ENCODE assay signal across 1 cellular context in the genomic region with DNA sequence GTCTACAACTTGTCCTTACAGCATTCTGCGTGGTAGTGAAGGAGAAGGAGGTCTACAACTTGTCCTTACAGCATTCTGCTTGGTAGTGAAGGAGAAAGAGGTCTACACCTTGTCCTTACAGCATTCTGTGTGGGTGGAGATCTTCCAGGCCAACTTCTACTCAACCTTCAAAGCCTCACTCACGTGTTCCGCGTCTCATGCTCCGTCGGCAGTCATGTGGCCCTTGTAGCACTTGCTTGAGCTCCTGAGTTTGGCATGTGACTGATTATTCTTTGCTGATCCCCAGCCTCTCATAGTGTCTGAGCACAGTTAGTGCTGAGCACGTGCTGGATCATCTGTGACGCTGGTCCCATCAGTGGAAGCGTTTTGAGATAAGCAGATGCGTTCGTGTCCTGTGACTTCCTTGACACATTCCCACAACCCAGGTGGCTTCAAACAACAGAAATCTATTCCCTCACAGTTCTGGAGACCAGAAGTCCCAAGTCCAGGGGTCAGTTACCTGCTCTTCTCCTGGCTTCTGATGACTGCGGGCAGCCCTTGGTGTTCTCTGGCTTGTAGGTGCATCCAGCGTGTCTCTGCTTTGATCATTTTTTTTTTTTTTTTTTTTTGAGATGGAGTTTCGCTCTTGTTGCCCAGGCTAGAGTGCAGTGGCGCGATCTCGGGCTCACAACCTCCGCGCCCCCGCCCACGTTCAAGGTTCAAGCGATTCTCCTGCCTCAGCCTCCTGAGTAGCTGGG.
TF ChIP-seq lines count a peak whose summit lies in the region.

No MANE protein-coding gene starts in this region.

TF ChIP-seq in liver, 16 proteins besides CTCF, POLR2A, EP300 and RAD21 (continued from another document):
- peak; percentile 28 for TF ChIP-seq FOXA1 (IDR thresholded peaks at IDR 0.05)
- peak; percentile 57 for TF ChIP-seq NR2F2 (IDR thresholded peaks at IDR 0.05)
- TF ChIP-seq, protein P1, sequence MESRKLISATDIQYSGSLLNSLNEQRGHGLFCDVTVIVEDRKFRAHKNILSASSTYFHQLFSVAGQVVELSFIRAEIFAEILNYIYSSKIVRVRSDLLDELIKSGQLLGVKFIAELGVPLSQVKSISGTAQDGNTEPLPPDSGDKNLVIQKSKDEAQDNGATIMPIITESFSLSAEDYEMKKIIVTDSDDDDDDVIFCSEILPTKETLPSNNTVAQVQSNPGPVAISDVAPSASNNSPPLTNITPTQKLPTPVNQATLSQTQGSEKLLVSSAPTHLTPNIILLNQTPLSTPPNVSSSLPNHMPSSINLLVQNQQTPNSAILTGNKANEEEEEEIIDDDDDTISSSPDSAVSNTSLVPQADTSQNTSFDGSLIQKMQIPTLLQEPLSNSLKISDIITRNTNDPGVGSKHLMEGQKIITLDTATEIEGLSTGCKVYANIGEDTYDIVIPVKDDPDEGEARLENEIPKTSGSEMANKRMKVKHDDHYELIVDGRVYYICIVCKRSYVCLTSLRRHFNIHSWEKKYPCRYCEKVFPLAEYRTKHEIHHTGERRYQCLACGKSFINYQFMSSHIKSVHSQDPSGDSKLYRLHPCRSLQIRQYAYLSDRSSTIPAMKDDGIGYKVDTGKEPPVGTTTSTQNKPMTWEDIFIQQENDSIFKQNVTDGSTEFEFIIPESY (IDR thresholded peaks at IDR 0.05), result peak; percentile 66
- peak; percentile 88 for TF ChIP-seq SP1 (IDR thresholded peaks at IDR 0.05)
- TF ChIP-seq, protein P2, sequence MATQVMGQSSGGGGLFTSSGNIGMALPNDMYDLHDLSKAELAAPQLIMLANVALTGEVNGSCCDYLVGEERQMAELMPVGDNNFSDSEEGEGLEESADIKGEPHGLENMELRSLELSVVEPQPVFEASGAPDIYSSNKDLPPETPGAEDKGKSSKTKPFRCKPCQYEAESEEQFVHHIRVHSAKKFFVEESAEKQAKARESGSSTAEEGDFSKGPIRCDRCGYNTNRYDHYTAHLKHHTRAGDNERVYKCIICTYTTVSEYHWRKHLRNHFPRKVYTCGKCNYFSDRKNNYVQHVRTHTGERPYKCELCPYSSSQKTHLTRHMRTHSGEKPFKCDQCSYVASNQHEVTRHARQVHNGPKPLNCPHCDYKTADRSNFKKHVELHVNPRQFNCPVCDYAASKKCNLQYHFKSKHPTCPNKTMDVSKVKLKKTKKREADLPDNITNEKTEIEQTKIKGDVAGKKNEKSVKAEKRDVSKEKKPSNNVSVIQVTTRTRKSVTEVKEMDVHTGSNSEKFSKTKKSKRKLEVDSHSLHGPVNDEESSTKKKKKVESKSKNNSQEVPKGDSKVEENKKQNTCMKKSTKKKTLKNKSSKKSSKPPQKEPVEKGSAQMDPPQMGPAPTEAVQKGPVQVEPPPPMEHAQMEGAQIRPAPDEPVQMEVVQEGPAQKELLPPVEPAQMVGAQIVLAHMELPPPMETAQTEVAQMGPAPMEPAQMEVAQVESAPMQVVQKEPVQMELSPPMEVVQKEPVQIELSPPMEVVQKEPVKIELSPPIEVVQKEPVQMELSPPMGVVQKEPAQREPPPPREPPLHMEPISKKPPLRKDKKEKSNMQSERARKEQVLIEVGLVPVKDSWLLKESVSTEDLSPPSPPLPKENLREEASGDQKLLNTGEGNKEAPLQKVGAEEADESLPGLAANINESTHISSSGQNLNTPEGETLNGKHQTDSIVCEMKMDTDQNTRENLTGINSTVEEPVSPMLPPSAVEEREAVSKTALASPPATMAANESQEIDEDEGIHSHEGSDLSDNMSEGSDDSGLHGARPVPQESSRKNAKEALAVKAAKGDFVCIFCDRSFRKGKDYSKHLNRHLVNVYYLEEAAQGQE (IDR thresholded peaks at IDR 0.05), result peak; percentile 19
- no peak for TF ChIP-seq FOXA2 (IDR thresholded peaks at IDR 0.05)
